1 cellular context compared by ENCODE assay signal in the genomic region with DNA sequence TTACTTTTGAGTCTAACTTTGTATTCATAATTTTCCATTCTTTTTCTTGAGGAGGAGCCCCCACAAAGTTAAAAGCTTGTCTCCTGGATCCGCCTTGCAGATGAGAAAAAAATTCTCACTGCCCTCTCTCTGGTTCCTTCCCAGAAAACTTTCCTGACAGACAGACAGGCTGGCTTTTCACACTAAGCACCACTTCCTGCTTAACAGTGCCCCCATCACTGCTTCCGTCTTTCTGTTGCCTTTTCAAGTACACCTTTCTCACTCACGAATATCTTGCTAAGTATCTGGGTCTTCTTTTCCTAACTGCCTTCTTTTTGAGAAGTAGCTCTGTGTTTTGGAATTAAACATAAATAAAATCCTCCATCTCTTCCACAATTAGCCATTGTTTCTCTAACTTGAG.
TF ChIP-seq lines count a peak whose summit lies in the region.

No MANE protein-coding gene starts in this region.

TF ChIP-seq in GM23338, 12 proteins besides CTCF, POLR2A, EP300 and RAD21 (continued from another document):
- TF ChIP-seq ZNF114 (CRISPR knock-in tag; IDR thresholded peaks at IDR 0.05) = no peak
- TF ChIP-seq NANOG (IDR thresholded peaks at IDR 0.05; ENCODE audit: borderline replicate concordance) = no peak
